In genomic region chr7:130278892-130279690, GRCh38 we compare ENCODE assay signal across 20 cellular contexts. TPM values are rescaled to one million over a fixed set of nuclear protein-coding genes. Genes with fewer than 3 reads are reported as not detected.
DNase-seq lines count a peak whose midpoint lies in the region; TF ChIP-seq lines count a peak whose summit lies in the region.
"Had no signal": no experiment of that assay in that cellular context is flagged by ENCODE, and none has a peak within 500 bp of the region (broad histone marks: within the 10 kb centered on the region; RNA-seq: fewer than 3 reads in every experiment).

No MANE protein-coding gene starts in this region.

- H3K79me2 ChIP-seq in hepatocyte, result no peaks in the 10 kb centered on the region

- H3K4me3 Mint-ChIP-seq in MCF 10A (ENCODE audit: unreplicated experiment) (no peak overlapping the region), glutamatergic neuron (ENCODE audit: unreplicated experiment) (no peak overlapping the region)
- H3K4me3 Mint-ChIP-seq: activated naive CD8-positive, alpha-beta T cell treated with anti-CD3 and anti-CD28 coated beads, Interleukin-2, amount 10 ng/mL, durations not matched to agents 7 days and 5 days; naive B cell had no signal

- peaks cover 52% of the 10 kb centered on the region for H3K4me1 Mint-ChIP-seq in MCF 10A (ENCODE audit: insufficient read depth, unreplicated experiment)
- H3K4me1 Mint-ChIP-seq in glutamatergic neuron (ENCODE audit: low read depth, unreplicated experiment), result peaks cover 39% of the 10 kb centered on the region
- H3K4me1 Mint-ChIP-seq: naive B cell had no signal

- H3K27me3 ChIP-seq in breast epithelium, result no peaks in the 10 kb centered on the region
- no peaks in the 10 kb centered on the region for H3K27me3 ChIP-seq in hepatocyte

- H3K4me3 ChIP-seq in breast epithelium (no peak overlapping the region), hepatocyte (no peak overlapping the region)
- H3K4me3 ChIP-seq: skin epidermis had no signal

- no peaks in the 10 kb centered on the region for H3K4me1 ChIP-seq in breast epithelium
- peaks cover 15% of the 10 kb centered on the region for H3K4me1 ChIP-seq in hepatocyte (ENCODE audit: insufficient read depth)

- no peak for TF ChIP-seq POLR2A in breast epithelium (IDR thresholded peaks at IDR 0.05)

- no peak overlapping the region for H3K4me2 ChIP-seq in hepatocyte

- WGBS in hepatocyte (ENCODE audit: low lambda C conversion rate, missing lambda C conversion rate), result 93% methylated on average over 2 of the region's 2 CpGs

- POLR2A ChIA-PET in MCF 10A (lab: Yijun Ruan, JAX), result interaction anchor here (1.9 to 3.9 kb wide), 2 partner anchors 15 to 84 kb away, joined by 6 to 40 read pairs; partner anchors contain the start of gene CPA4

- H3K9me3 ChIP-seq in breast epithelium, result no peaks in the 10 kb centered on the region
- no peaks in the 10 kb centered on the region for H3K9me3 ChIP-seq in hepatocyte (ENCODE audit: low read depth)

- no peak overlapping the region for H2AFZ ChIP-seq in hepatocyte

- no peaks in the 10 kb centered on the region for H3K36me3 ChIP-seq in breast epithelium
- no peaks in the 10 kb centered on the region for H3K36me3 ChIP-seq in hepatocyte (replicated peaks; ENCODE audit: insufficient read depth, low read depth)

- peaks cover 6% of the 10 kb centered on the region for H3K36me3 Mint-ChIP-seq in MCF 10A (ENCODE audit: insufficient read depth, unreplicated experiment)
- peaks cover 4% of the 10 kb centered on the region for H3K36me3 Mint-ChIP-seq in glutamatergic neuron (ENCODE audit: unreplicated experiment)
- H3K36me3 Mint-ChIP-seq: activated naive CD8-positive, alpha-beta T cell treated with anti-CD3 and anti-CD28 coated beads, Interleukin-2, amount 10 ng/mL, durations not matched to agents 7 days and 5 days; naive B cell had no signal

- H3K9me3 Mint-ChIP-seq in MCF 10A (ENCODE audit: unreplicated experiment) (no peaks in the 10 kb centered on the region), glutamatergic neuron (ENCODE audit: unreplicated experiment) (peaks cover 8% of the 10 kb centered on the region)

- intact Hi-C loops in MCF 10A (cut with micrococcal nuclease), result no loop called here
- intact Hi-C loops in breast epithelium (cut with DNase I; ENCODE audit: low total_unique reads), result no loop called here

- no peak overlapping the region for H3K27ac ChIP-seq in breast epithelium
- no peak overlapping the region for H3K27ac ChIP-seq in hepatocyte
- H3K27ac ChIP-seq: skin epidermis had no signal

- H3K27me3 Mint-ChIP-seq in MCF 10A (ENCODE audit: insufficient read depth, unreplicated experiment) (no peaks in the 10 kb centered on the region), glutamatergic neuron (ENCODE audit: unreplicated experiment) (peaks cover 4% of the 10 kb centered on the region)

- peak; percentile 88 for DNase-seq in MCF 10A (ENCODE audit: unreplicated experiment)
- DNase-seq in breast epithelium (ENCODE audit: low spot score in 2 of 2), result no peak
- peak; percentile 55 for DNase-seq in astrocyte of the hippocampus (ENCODE audit: low read depth, low spot score)
- DNase-seq in glutamatergic neuron, result no peak
- peak; percentile 17 for DNase-seq in ureter (ENCODE audit: low spot score)
- no peak for DNase-seq in hepatocyte (ENCODE audit: low spot score)
- DNase-seq in foreskin melanocyte, result no peak
- DNase-seq in putamen (ENCODE audit: low spot score), result no peak
- DNase-seq: 8988T; activated CD4-positive, alpha-beta T cell treated with anti-CD3 and anti-CD28 coated beads for 1 hour; activated CD8-positive, alpha-beta memory T cell treated with anti-CD3 and anti-CD28 coated beads, Interleukin-2, amount 50 U/mL, for 48 hours; activated naive CD8-positive, alpha-beta T cell treated with anti-CD3 and anti-CD28 coated beads, Interleukin-2, amount 10 ng/mL, durations not matched to agents 7 days and 5 days; COR-L47; kidney glomerular epithelial cell; naive B cell; NCI-H1092 had no signal

- H3K27ac Mint-ChIP-seq in MCF 10A (ENCODE audit: low read depth, unreplicated experiment), result no peak overlapping the region
- peak overlapping the region; percentile 91 for H3K27ac Mint-ChIP-seq in glutamatergic neuron (ENCODE audit: unreplicated experiment)
- H3K27ac Mint-ChIP-seq: activated naive CD8-positive, alpha-beta T cell treated with anti-CD3 and anti-CD28 coated beads, Interleukin-2, amount 10 ng/mL, durations not matched to agents 7 days and 5 days; naive B cell had no signal

- TF ChIP-seq CTCF in MCF 10A (IDR thresholded peaks at IDR 0.05; ENCODE audit: unreplicated experiment), result no peak
- no peak for TF ChIP-seq CTCF in breast epithelium (IDR thresholded peaks at IDR 0.05)
- no peak for TF ChIP-seq CTCF in glutamatergic neuron (IDR thresholded peaks at IDR 0.05; ENCODE audit: partially characterized antibody, unreplicated experiment)
- no peak for TF ChIP-seq CTCF in hepatocyte (IDR thresholded peaks at IDR 0.05; ENCODE audit: poor library complexity)

- no peaks in the 10 kb centered on the region for H4K20me1 ChIP-seq in hepatocyte (ENCODE audit: insufficient read depth, poor library complexity, severe bottlenecking)

- BruUV-seq in MCF 10A (replicated peaks; lab: Mats Ljungman, UMichigan), result no TSS peak

- CTCF ChIA-PET in MCF 10A (lab: Yijun Ruan, JAX), result interaction anchor here (0.5 to 1.6 kb wide), 3 partner anchors 15 to 255 kb away, joined by 3 read pairs; no protein-coding TSS in a partner anchor

- H3K9me2 ChIP-seq in hepatocyte (replicated peaks; ENCODE audit: insufficient read depth), result no peaks in the 10 kb centered on the region

RNA-seq across cellular contexts. Expression of gene CPA2, which starts 12.4 kb away (rescaled TPM):
- total RNA-seq in MCF 10A (2022) (not detected in 2 replicates), breast epithelium (not detected), glutamatergic neuron (ENCODE audit: unreplicated experiment) (not detected), ureter (not detected), hepatocyte (198 and 298 TPM in 2 replicates)
- 284 and 303 TPM in 2 replicates for polyA plus RNA-seq in hepatocyte
- total RNA-seq: activated naive CD8-positive, alpha-beta T cell treated with anti-CD3 and anti-CD28 coated beads, Interleukin-2, amount 10 ng/mL, durations not matched to agents 7 days and 5 days; glomerular endothelial cell; OCI-LY7; T-helper 1 cell treated with Interleukin-12 subunit alpha and Interleukin-12 subunit beta and Interleukin-4 antibody, amounts not matched to agents 30 ng/mL and 1 ng/mL, for 36 hours had no signal

RNA-seq across cellular contexts. Expression of gene CPA4, which starts 13.9 kb away (rescaled TPM):
- total RNA-seq in MCF 10A (2022), result 1.8 and 4.3 TPM in 2 replicates
- total RNA-seq in breast epithelium, result 1 to 10 TPM in 1 of 3 donors, under 1 TPM in 1, not detected in 1; 0.98 to 2.0 TPM
- total RNA-seq in glutamatergic neuron (ENCODE audit: unreplicated experiment), result not detected
- total RNA-seq in ureter, result not detected
- 1.1 and 2.1 TPM in 2 replicates for total RNA-seq in hepatocyte
- 1.9 and 3.3 TPM in 2 replicates for polyA plus RNA-seq in hepatocyte
- total RNA-seq: activated naive CD8-positive, alpha-beta T cell treated with anti-CD3 and anti-CD28 coated beads, Interleukin-2, amount 10 ng/mL, durations not matched to agents 7 days and 5 days; OCI-LY7; T-helper 1 cell treated with Interleukin-12 subunit alpha and Interleukin-12 subunit beta and Interleukin-4 antibody, amounts not matched to agents 30 ng/mL and 1 ng/mL, for 36 hours had no signal

Comparison
In these comparisons a context has a peak if more than half of its experiments do, and no peak if none do; other contexts are left out.
1. DNase-seq: peak in MCF 10A (single experiment), astrocyte of the hippocampus (single experiment) and ureter (single experiment); none in breast epithelium (0 of 2), glutamatergic neuron (single experiment), hepatocyte (single experiment), foreskin melanocyte (single experiment) and putamen (single experiment).
2. RNA of gene CPA2, which starts 12.4 kb away (total RNA-seq): 198 to 298 TPM in hepatocyte; not detected in MCF 10A, not detected in breast epithelium, not detected in glutamatergic neuron (single experiment) and not detected in ureter (single experiment); every median in the first group is over 100 times any median in the second.